8 cellular contexts compared by ENCODE assay signal in the genomic region with DNA sequence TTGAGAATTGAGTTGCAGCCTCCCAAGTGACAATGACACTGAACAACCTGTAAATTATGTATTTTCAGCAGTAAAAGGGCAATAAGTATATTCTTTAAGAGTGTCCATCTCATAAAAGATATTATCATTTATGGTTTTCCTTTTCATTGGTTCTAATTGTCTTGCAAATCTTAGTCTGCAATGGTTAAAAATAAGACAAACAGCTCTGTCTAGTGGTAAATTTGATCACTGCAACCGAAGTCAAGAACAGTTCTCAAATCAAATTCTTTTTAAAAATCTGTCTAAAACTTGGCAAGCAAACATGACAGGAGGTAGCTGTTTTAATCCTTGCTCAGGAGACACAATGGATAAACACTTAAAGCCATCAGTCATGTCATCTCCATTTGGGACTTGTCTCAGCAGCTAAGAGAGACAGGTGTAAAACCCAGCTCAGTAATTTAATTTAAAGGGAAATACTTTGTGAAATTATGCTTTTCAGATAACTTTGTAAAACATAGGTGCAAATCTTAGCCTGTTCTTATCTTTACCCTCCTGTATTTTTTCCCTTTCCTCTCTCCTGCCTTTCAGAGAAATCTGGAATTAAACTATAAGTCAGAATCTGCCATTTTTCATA.
DNase-seq lines count a peak whose midpoint lies in the region; ATAC-seq, FAIRE-seq and TF ChIP-seq lines count a peak whose summit lies in the region.

No MANE protein-coding gene starts in this region.

- DNase-seq in Caki2 (ENCODE audit: low read depth) (peak; percentile 26), Karpas-422 (peak; percentile 58), astrocyte of the cerebellum (ENCODE audit: low read depth) (peak; percentile 26), HepG2 (ENCODE audit: low spot score) (no peak), NCI-H128 (lab: John Stamatoyannopoulos, UW; ENCODE audit: unreplicated experiment) (no peak), C1 segment of cervical spinal cord (lab: John Stamatoyannopoulos, UW) (no peak), NCI-H2029 treated with DMSO at 0.1 percent for 48 hours (lab: John Stamatoyannopoulos, UW) (no peak)

- in situ Hi-C loops in Caki2 (cut with HindIII; ENCODE audit: low pct_unique_long_range_greater_than_20kb, low sequenced_read_pairs), result no loop called here
- in situ Hi-C loops in astrocyte of the cerebellum (cut with HindIII; ENCODE audit: low sequenced_read_pairs), result no loop called here
- in situ Hi-C loops in HepG2 (cut with HindIII; ENCODE audit: extremely low pct_ligation_motif_present, low pct_unique_long_range_greater_than_20kb), result no loop called here

- TF ChIP-seq CTCF in astrocyte of the cerebellum (IDR thresholded peaks at IDR 0.05; ENCODE audit: low read depth, low read length, missing control alignments) (peak; percentile 65), HepG2 (CRISPR knock-in tag; IDR thresholded peaks at IDR 0.05) (0 out of 2 replicates have a peak, but pooled peaks have one; percentile 10)

- intact Hi-C loops in HepG2 (cut with micrococcal nuclease; ENCODE audit: unreplicated experiment), result no loop called here

- H3K4me1 ChIP-seq in Karpas-422 (ENCODE audit: low read length) (no peaks in the 10 kb centered on the region), HepG2 (ENCODE audit: insufficient read depth, low read length) (no peaks in the 10 kb centered on the region)

- H3K27me3 ChIP-seq in Karpas-422 (ENCODE audit: low read length) (no peaks in the 10 kb centered on the region), HepG2 (ENCODE audit: control insufficient read depth in 1 of 2, insufficient read depth in 2 of 2, low read length in 2 of 2) (no peaks in the 10 kb centered on the region)

- H3K4me3 ChIP-seq in Karpas-422 (ENCODE audit: low read length) (no peak overlapping the region), astrocyte of the cerebellum (ENCODE audit: low read depth, low read length) (no peak overlapping the region), HepG2 (replicated peaks in 1 of 3; ENCODE audit: insufficient read depth in 1 of 3, low read depth in 2 of 3, low read length in 3 of 3) (no peak overlapping the region)

- H3K9ac ChIP-seq in Karpas-422 (ENCODE audit: low read length), result no peak overlapping the region
- H3K9ac ChIP-seq in HepG2 (ENCODE audit: insufficient read depth, low read depth, low read length), result no peak overlapping the region

- TF ChIP-seq POLR2A in HepG2 (IDR thresholded peaks at IDR 0.05; ENCODE audit: insufficient read depth in 1 of 2, low read depth in 2 of 2, low read length in 2 of 2), result no peak

- H3K79me2 ChIP-seq in Karpas-422 (ENCODE audit: low read length) (no peaks in the 10 kb centered on the region), HepG2 (ENCODE audit: insufficient read depth, low read length) (no peaks in the 10 kb centered on the region)

- POLR2A ChIA-PET in HepG2 (lab: Yijun Ruan, JAX), result no interaction called here

- H3K4me2 ChIP-seq in Karpas-422 (ENCODE audit: low read depth, low read length, poor library complexity, severe bottlenecking) (no peak overlapping the region), HepG2 (ENCODE audit: low read depth, low read length) (no peak overlapping the region)

- no peaks in the 10 kb centered on the region for H3K9me3 ChIP-seq in Karpas-422 (ENCODE audit: low read length)
- H3K9me3 ChIP-seq in HepG2 (ENCODE audit: low read length), result no peaks in the 10 kb centered on the region

- no peak for TF ChIP-seq EP300 in HepG2 (IDR thresholded peaks at IDR 0.05; ENCODE audit: low read depth in 2 of 2, low read length in 2 of 2)
- TF ChIP-seq EP300 in HepG2 (CRISPR knock-in tag; IDR thresholded peaks at IDR 0.05; ENCODE audit: borderline replicate concordance), result no peak

- H2AFZ ChIP-seq in Karpas-422 (ENCODE audit: low read length) (no peak overlapping the region), HepG2 (ENCODE audit: low read length) (no peak overlapping the region)

- H4K20me1 ChIP-seq in Karpas-422 (ENCODE audit: insufficient read depth, low read depth, low read length) (no peaks in the 10 kb centered on the region), HepG2 (ENCODE audit: insufficient read depth, low read length) (no peaks in the 10 kb centered on the region)

- FAIRE-seq in HepG2 (lab: Jason Lieb, UNC), result peak; percentile 43

- no TSS peak for BruUV-seq in HepG2 (replicated peaks; lab: Mats Ljungman, UMichigan)

- H3K36me3 ChIP-seq in Karpas-422 (ENCODE audit: insufficient read depth, low read length) (no peaks in the 10 kb centered on the region), HepG2 (replicated peaks in 1 of 2; ENCODE audit: control insufficient read depth in 1 of 2, insufficient read depth in 2 of 2, low read length in 2 of 2) (no peaks in the 10 kb centered on the region)

- no peak for TF ChIP-seq RAD21 in HepG2 (CRISPR knock-in tag; IDR thresholded peaks at IDR 0.05)

- ATAC-seq in HepG2 (no peak), GM21723 (IDR thresholded peaks at IDR 0.05; ENCODE audit: unreplicated experiment) (no peak)

- CTCF ChIA-PET in HepG2 (lab: Yijun Ruan, JAX; ENCODE audit: low intra/inter-chr PET ratio, low total read pairs), result no interaction called here

- WGBS in HepG2 (ENCODE audit: low lambda C conversion rate), result 0% methylated on average over 1 of the region's 1 CpG

- H3K9me2 ChIP-seq in Karpas-422 (replicated peaks; ENCODE audit: insufficient read depth, low read length), result no peaks in the 10 kb centered on the region

- no peak overlapping the region for H3K27ac ChIP-seq in Karpas-422 (ENCODE audit: low read length)
- no peak overlapping the region for H3K27ac ChIP-seq in HepG2 (ENCODE audit: extremely low read length, insufficient read depth, low read length)

TF ChIP-seq in HepG2, 621 proteins besides CTCF, POLR2A, EP300 and RAD21:
- TF ChIP-seq TBX3 (IDR thresholded peaks at IDR 0.05; ENCODE audit: borderline replicate concordance) (no peak), STAG1 (CRISPR knock-in tag; IDR thresholded peaks at IDR 0.05) (peak; percentile 35; the same call in 1 of the 2 replicates)

Comparison
In these comparisons a context has a peak if more than half of its experiments do, and no peak if none do; other contexts are left out.
1. DNase-seq: peak in Caki2 (single experiment), Karpas-422 (single experiment) and astrocyte of the cerebellum (single experiment); none in HepG2 (single experiment), NCI-H128 (single experiment), C1 segment of cervical spinal cord (0 of 14) and NCI-H2029 treated with DMSO at 0.1 percent for 48 hours (single experiment).